In genomic region chrX:10833299-10834169, GRCh38 we compare ENCODE assay signal across 10 cellular contexts.
DNase-seq lines count a peak whose midpoint lies in the region; ATAC-seq, FAIRE-seq and TF ChIP-seq lines count a peak whose summit lies in the region.
"Had no signal": no experiment of that assay in that cellular context is flagged by ENCODE, and none has a peak within 500 bp of the region (broad histone marks: within the 10 kb centered on the region; RNA-seq: fewer than 3 reads in every experiment).

No MANE protein-coding gene starts in this region.

- no peak overlapping the region for H2BK120ac ChIP-seq in IMR-90 (ENCODE audit: low read depth, low read length)

- no peak overlapping the region for H2BK5ac ChIP-seq in IMR-90 (ENCODE audit: low read depth, low read length, poor library complexity, severe bottlenecking)

- H4K8ac ChIP-seq in IMR-90 (ENCODE audit: low read depth in 2 of 2, low read length in 2 of 2): no peak overlapping the region

- H3K18ac ChIP-seq in IMR-90 (ENCODE audit: low read depth, low read length): no peak overlapping the region

- H3K4me2 ChIP-seq in IMR-90 (ENCODE audit: low read depth, low read length) (no peak overlapping the region; the same call in 1 of the 2 replicates), K562 (ENCODE audit: insufficient read depth, low read length) (peak overlapping the region; percentile 5; the same call in 1 of the 2 replicates)

- no peak overlapping the region for H3K4me3 ChIP-seq in IMR-90 (ENCODE audit: insufficient read depth, low read depth, low read length)
- no peak overlapping the region for H3K4me3 ChIP-seq in K562
- H3K4me3 ChIP-seq in iPS-18c (ENCODE audit: insufficient read depth, low read depth, low read length): 0 out of 2 replicates have a peak overlapping the region, but pooled peaks have one; percentile 10
- peak overlapping the region in 1 of 2 donors; percentile 31 for H3K4me3 ChIP-seq in small intestine (ENCODE audit: low read depth in 1 of 2, low read length in 2 of 2)

- dilution Hi-C loops in IMR-90 (cut with HindIII; ENCODE audit: low sequenced_read_pairs, unreplicated experiment): no loop called here

- H2AK5ac ChIP-seq in IMR-90 (ENCODE audit: low read depth, low read length): no peak overlapping the region

- DNase-seq in IMR-90: no peak
- peak in 2 of 4 experiments; percentile 14 to 27 for DNase-seq in K562 (ENCODE audit: extremely low read depth in 1 of 4, low spot score in 3 of 4)
- DNase-seq in small intestine: peak; percentile 58
- DNase-seq in RCC 7860 (ENCODE audit: low spot score): no peak
- no peak for DNase-seq in NCI-H1048 (lab: John Stamatoyannopoulos, UW)
- no peak for DNase-seq in NCI-H2227 (lab: John Stamatoyannopoulos, UW; ENCODE audit: unreplicated experiment)
- DNase-seq: activated CD8-positive, alpha-beta memory T cell treated with anti-CD3 and anti-CD28 coated beads, Interleukin-2, amount 50 U/mL, for 48 hours had no signal

- no peak overlapping the region for H3K23ac ChIP-seq in IMR-90 (ENCODE audit: low read depth, low read length)

- no peaks in the 10 kb centered on the region for H3K79me2 ChIP-seq in K562 (ENCODE audit: control insufficient read depth, insufficient read depth, low read length)

- TF ChIP-seq EP300 in K562 (IDR thresholded peaks at IDR 0.05; ENCODE audit: low read length): no peak

- FAIRE-seq in K562 (lab: Jason Lieb, UNC): peak; percentile 44
- no peak for FAIRE-seq in small intestine (lab: Jason Lieb, UNC)
- FAIRE-seq in RCC 7860 (lab: Jason Lieb, UNC): no peak

- no peaks in the 10 kb centered on the region for H3K9me1 ChIP-seq in IMR-90 (ENCODE audit: insufficient read depth, low read length)
- no peaks in the 10 kb centered on the region for H3K9me1 ChIP-seq in K562 (ENCODE audit: control insufficient read depth, insufficient read depth, low read length)

- TF ChIP-seq RAD21 in IMR-90 (IDR thresholded peaks at IDR 0.05; ENCODE audit: low read length): no peak
- TF ChIP-seq RAD21 in K562 (CRISPR knock-in tag; conservative IDR thresholded peaks at IDR 0.05 in 1 of 2, IDR thresholded peaks at IDR 0.05 in 1 of 2): no peak

- H3K4me1 ChIP-seq in IMR-90 (ENCODE audit: control insufficient read depth, insufficient read depth, low read length): no peaks in the 10 kb centered on the region
- H3K4me1 ChIP-seq in K562 (replicated peaks in 1 of 2; ENCODE audit: control insufficient read depth in 2 of 2, insufficient read depth in 2 of 2, low read length in 2 of 2): peaks cover 0 to 2% of the 10 kb centered on the region in 2 experiments; a peak in 1 of 5 replicates
- H3K4me1 ChIP-seq in small intestine (ENCODE audit: control insufficient read depth in 2 of 2, insufficient read depth in 1 of 2, low read depth in 1 of 2, low read length in 1 of 2): no peaks in the 10 kb centered on the region

- H2AK9ac ChIP-seq in IMR-90 (replicated peaks; ENCODE audit: low read depth, low read length, poor library complexity): no peak overlapping the region

- H4K20me1 ChIP-seq in IMR-90 (ENCODE audit: insufficient read depth, low read length): no peaks in the 10 kb centered on the region
- H4K20me1 ChIP-seq in K562 (replicated peaks; ENCODE audit: control insufficient read depth, insufficient read depth, low read length): no peaks in the 10 kb centered on the region

- H2BK20ac ChIP-seq in IMR-90 (ENCODE audit: low read depth, low read length): no peak overlapping the region

- no peak overlapping the region for H4K5ac ChIP-seq in IMR-90 (ENCODE audit: low read depth, low read length)

- 60% methylated on average over 3 of the region's 13 CpGs; no CpG with 5 or more reads in 1 of the 2 experiments for WGBS in IMR-90 (ENCODE audit: extremely low coverage in 2 of 2, insufficient read length in 1 of 2), 2 experiments
- 14% methylated on average over 11 of the region's 13 CpGs for WGBS in K562 (ENCODE audit: insufficient coverage, low coverage, missing lambda C conversion rate)
- WGBS in small intestine, 3 donors: 13 to 49% (median 27%) methylated on average over 12 to 13 of the region's 13 CpGs

- no peak overlapping the region for H2BK15ac ChIP-seq in IMR-90 (ENCODE audit: low read depth, low read length)

- no peak overlapping the region for H3K14ac ChIP-seq in IMR-90 (replicated peaks; ENCODE audit: low read depth, low read length)

- no peak for TF ChIP-seq CTCF in IMR-90 (conservative IDR thresholded peaks at IDR 0.05; ENCODE audit: low read depth, low read length)
- no peak for TF ChIP-seq CTCF in K562 (IDR thresholded peaks at IDR 0.05 in 2 of 3, conservative IDR thresholded peaks at IDR 0.05 in 1 of 3; ENCODE audit: insufficient read depth in 2 of 3, low read depth in 1 of 3, low read length in 3 of 3)

- no peak overlapping the region for H3K4ac ChIP-seq in IMR-90 (ENCODE audit: low read depth, low read length)

- TF ChIP-seq POLR2A in IMR-90 (IDR thresholded peaks at IDR 0.05; ENCODE audit: low read depth, low read length) (no peak), K562 (conservative IDR thresholded peaks at IDR 0.05) (no peak)

- H3K79me1 ChIP-seq in IMR-90 (ENCODE audit: low read depth in 1 of 2, low read length in 2 of 2): no peaks in the 10 kb centered on the region

- CTCF ChIA-PET in IMR-90 (lab: Yijun Ruan, JAX) (no interaction called here), K562 (lab: Yijun Ruan, JAX; ENCODE audit: low intra/inter-chr PET ratio) (no interaction called here)

- in situ Hi-C loops in IMR-90 (cut with MboI; ENCODE audit: low sequenced_read_pairs): no loop called here
- in situ Hi-C loops in K562 (cut with MboI): no loop called here

- H3K9ac ChIP-seq in IMR-90 (ENCODE audit: low read depth, low read length) (no peak overlapping the region), K562 (ENCODE audit: insufficient read depth in 1 of 2, low read depth in 2 of 2, low read length in 2 of 2) (peak overlapping the region in 1 of 2 experiments; percentile 57; a peak in 1 of 4 replicates)

- H3K27ac ChIP-seq in IMR-90 (ENCODE audit: insufficient read depth, low read length) (no peak overlapping the region), K562 (ENCODE audit: extremely low read depth, low read depth, low read length) (no peak overlapping the region), small intestine (ENCODE audit: low read depth in 1 of 2, low read length in 1 of 2) (peak overlapping the region in 1 of 2 donors; percentile 27)
- H3K27ac ChIP-seq: neutrophil had no signal

- BruUV-seq in IMR-90 (replicated peaks; lab: Mats Ljungman, UMichigan): no TSS peak
- no TSS peak for BruUV-seq in K562 (replicated peaks; lab: Mats Ljungman, UMichigan)

- no peaks in the 10 kb centered on the region for H3K36me3 ChIP-seq in IMR-90 (ENCODE audit: control insufficient read depth, insufficient read depth, low read length)
- no peaks in the 10 kb centered on the region for H3K36me3 ChIP-seq in K562 (ENCODE audit: control insufficient read depth, insufficient read depth, low read length)
- H3K36me3 ChIP-seq in small intestine (ENCODE audit: control insufficient read depth in 2 of 2, insufficient read depth in 2 of 2, low read length in 2 of 2): no peaks in the 10 kb centered on the region
- H3K36me3 ChIP-seq: neutrophil had no signal

- no peak overlapping the region for H3K56ac ChIP-seq in IMR-90 (ENCODE audit: extremely low read depth, insufficient read depth, low read length)

- H3K27me3 ChIP-seq in IMR-90 (ENCODE audit: control insufficient read depth, insufficient read depth, low read length) (no peaks in the 10 kb centered on the region), K562 (ENCODE audit: control insufficient read depth in 2 of 2, insufficient read depth in 2 of 2, low read length in 2 of 2) (no peaks in the 10 kb centered on the region), small intestine (ENCODE audit: control insufficient read depth in 2 of 2, insufficient read depth in 2 of 2, low read length in 2 of 2) (no peaks in the 10 kb centered on the region)
- H3K27me3 ChIP-seq: neutrophil had no signal

- H3K9me3 ChIP-seq in IMR-90 (ENCODE audit: control insufficient read depth, insufficient read depth, low read length) (no peaks in the 10 kb centered on the region), K562 (replicated peaks; ENCODE audit: control insufficient read depth, insufficient read depth, low read depth, low read length) (no peaks in the 10 kb centered on the region), iPS-18c (ENCODE audit: control insufficient read depth, insufficient read depth, low read length) (no peaks in the 10 kb centered on the region), small intestine (ENCODE audit: control insufficient read depth, low read depth) (no peaks in the 10 kb centered on the region)
- H3K9me3 ChIP-seq: neutrophil had no signal

- POLR2A ChIA-PET in IMR-90 (lab: Charles Lee; ENCODE audit: unreplicated experiment) (no interaction called here), K562 (lab: Yijun Ruan, JAX) (interaction anchor here (0.6 to 0.9 kb wide), 2 partner anchors 14 to 23 kb away, joined by 4 to 6 read pairs; no protein-coding TSS in a partner anchor)

- ATAC-seq in IMR-90 (ENCODE audit: low read depth) (peak; percentile 37; the same call in 1 of the 2 replicates), K562 (peak; percentile 90), GM18519 (IDR thresholded peaks at IDR 0.05; ENCODE audit: low FRiP score, unreplicated experiment) (no peak)

- intact Hi-C loops in IMR-90 (cut with micrococcal nuclease): no loop called here
- intact Hi-C loops in K562 (cut with micrococcal nuclease): no loop called here

- H2AFZ ChIP-seq in IMR-90 (replicated peaks; ENCODE audit: low read length, poor library complexity) (peak overlapping the region; percentile 14), K562 (ENCODE audit: low read depth, low read length) (peak overlapping the region; percentile 2; the same call in 1 of the 2 replicates)

- H4K91ac ChIP-seq in IMR-90 (ENCODE audit: insufficient read depth, low read depth, low read length): no peak overlapping the region

TF ChIP-seq in IMR-90, 13 proteins besides CTCF, POLR2A, EP300 and RAD21 (continues in another document):
- no peak for TF ChIP-seq FOS (IDR thresholded peaks at IDR 0.05; ENCODE audit: low read depth, low read length)

TF ChIP-seq in K562, 482 proteins besides CTCF, POLR2A, EP300 and RAD21 (continues in another document):
- no peak for TF ChIP-seq FOXO4 (CRISPR knock-in tag; IDR thresholded peaks at IDR 0.05)
